Comparison of ENCODE assay signal across 1 cellular context in genomic region chr17:48543854-48544355, GRCh38.
TF ChIP-seq lines count a peak whose summit lies in the region.

No MANE protein-coding gene starts in this region.

TF ChIP-seq in H1, 55 proteins besides CTCF, POLR2A, EP300 and RAD21:
- TF ChIP-seq SUZ12 (IDR thresholded peaks at IDR 0.05; ENCODE audit: low read length) (peak; percentile 5; the same call in 1 of the 2 replicates), EZH2 (IDR thresholded peaks at IDR 0.05; ENCODE audit: low read depth, low read length, severe bottlenecking) (peak; percentile 65), SP1 (IDR thresholded peaks at IDR 0.05; ENCODE audit: low read depth, low read length) (no peak)
